8 cellular contexts compared by ENCODE assay signal in genomic region chr6:139371421-139372253, GRCh38. TPM values are rescaled to one million over a fixed set of nuclear protein-coding genes. Genes with fewer than 3 reads are reported as not detected.
DNase-seq lines count a peak whose midpoint lies in the region; ATAC-seq and TF ChIP-seq lines count a peak whose summit lies in the region.

No MANE protein-coding gene starts in this region.

- CTCF ChIA-PET in PC-3 (lab: Charles Lee) = no interaction called here

- no peak overlapping the region for H3K9ac ChIP-seq in PC-3 (ENCODE audit: low read length)

- H3K9me3 ChIP-seq in PC-3 (ENCODE audit: low read length) (no peaks in the 10 kb centered on the region), esophagus muscularis mucosa (peaks cover 0 to 5% (median 0%) of the 10 kb centered on the region in 4 donors)

- peaks cover 18% of the 10 kb centered on the region for H4K20me1 ChIP-seq in PC-3 (ENCODE audit: low read length)

- 19% methylated on average over 3 of the region's 3 CpGs for WGBS in esophagus muscularis mucosa

- DNase-seq in GM04504 (ENCODE audit: low read depth) = peak; percentile 38
- DNase-seq in PC-3 = peak; percentile 7
- DNase-seq in esophagus muscularis mucosa (ENCODE audit: extremely low spot score) = peak; percentile 7
- peak; percentile 55 for DNase-seq in renal cortical epithelial cell (ENCODE audit: low read depth)
- DNase-seq in AG08395 (ENCODE audit: low spot score) = no peak
- no peak for DNase-seq in GM19240 (ENCODE audit: insufficient read length, low spot score)
- no peak for DNase-seq in NCI-H128 (lab: John Stamatoyannopoulos, UW; ENCODE audit: unreplicated experiment)
- no peak for DNase-seq in NCI-H526 (lab: John Stamatoyannopoulos, UW)

- TF ChIP-seq POLR2A in esophagus muscularis mucosa (IDR thresholded peaks at IDR 0.05; ENCODE audit: low read depth) = no peak

- no peak for TF ChIP-seq EP300 in esophagus muscularis mucosa (IDR thresholded peaks at IDR 0.05)

- H3K4me2 ChIP-seq in PC-3 (ENCODE audit: low read length) = peak overlapping the region; percentile 95

- H3K79me2 ChIP-seq in PC-3 (ENCODE audit: low read length) = peaks cover 36% of the 10 kb centered on the region

- H3K4me3 ChIP-seq in PC-3 (ENCODE audit: low read length) = peak overlapping the region; percentile 91
- peak overlapping the region; percentile 80 to 91 (median 85) for H3K4me3 ChIP-seq in esophagus muscularis mucosa

- ATAC-seq in PC-3 = no peak

- TF ChIP-seq CTCF in PC-3 (conservative IDR thresholded peaks at IDR 0.05; ENCODE audit: low read depth, low read length) (no peak), esophagus muscularis mucosa (IDR thresholded peaks at IDR 0.05) (no peak)

- H2AFZ ChIP-seq in PC-3 (ENCODE audit: low read length) = no peak overlapping the region

- H3K27me3 ChIP-seq in PC-3 (ENCODE audit: low read length) (no peaks in the 10 kb centered on the region), esophagus muscularis mucosa (no peaks in the 10 kb centered on the region)

- H3F3A ChIP-seq in PC-3 (ENCODE audit: low read length, unreplicated experiment) = no peaks in the 10 kb centered on the region

- H3K4me1 ChIP-seq in PC-3 (ENCODE audit: insufficient read depth, low read length) (peaks cover 30% of the 10 kb centered on the region), esophagus muscularis mucosa (peaks cover 16 to 52% (median 28%) of the 10 kb centered on the region in 4 donors)

- H3K9me2 ChIP-seq in PC-3 (replicated peaks; ENCODE audit: low read length) = no peaks in the 10 kb centered on the region

- no TSS peak for BruUV-seq in PC-3 (replicated peaks; lab: Mats Ljungman, UMichigan)

- intact Hi-C loops in PC-3 (cut with micrococcal nuclease) = loop anchor here (5.0 to 10.0 kb wide), 4 partner anchors 193 to 1473 kb away; no protein-coding TSS in a partner anchor
- intact Hi-C loops in esophagus muscularis mucosa (cut with DNase I) = loop anchor here (5.0 to 10.0 kb wide), 3 partner anchors 396 to 611 kb away; no protein-coding TSS in a partner anchor

- POLR2A ChIA-PET in PC-3 (lab: Charles Lee; ENCODE audit: unreplicated experiment) = no interaction called here

- H3K36me3 ChIP-seq in PC-3 (ENCODE audit: low read depth, low read length) = peaks cover 7% of the 10 kb centered on the region; the same call in 1 of the 2 replicates
- peaks cover 9 to 26% (median 14%) of the 10 kb centered on the region in 4 donors for H3K36me3 ChIP-seq in esophagus muscularis mucosa

- H3K27ac ChIP-seq in PC-3 (ENCODE audit: low read length) (no peak overlapping the region), esophagus muscularis mucosa (replicated peaks in 1 of 4) (peak overlapping the region; percentile 90 to 96 (median 95))

RNA-seq across cellular contexts. Expression of gene CITED2, which starts 2.8 kb away (rescaled TPM):
- total RNA-seq in PC-3 (2014; rRNA removed) = 51.4 and 54.2 TPM in 2 replicates
- 100 to 1,000 TPM; 144 to 844 (median 324) TPM for total RNA-seq in esophagus muscularis mucosa
- total RNA-seq in renal cortical epithelial cell = 55.7 and 151 TPM in 2 replicates

Comparison
In these comparisons a context has a peak if more than half of its experiments do, and no peak if none do; other contexts are left out.
1. DNase-seq: peak in GM04504 (single experiment), PC-3 (single experiment), esophagus muscularis mucosa (single experiment) and renal cortical epithelial cell (single experiment); none in AG08395 (single experiment), GM19240 (single experiment), NCI-H128 (single experiment) and NCI-H526 (0 of 2).